Comparison of ENCODE assay signal across 1 cellular context in the genomic region with DNA sequence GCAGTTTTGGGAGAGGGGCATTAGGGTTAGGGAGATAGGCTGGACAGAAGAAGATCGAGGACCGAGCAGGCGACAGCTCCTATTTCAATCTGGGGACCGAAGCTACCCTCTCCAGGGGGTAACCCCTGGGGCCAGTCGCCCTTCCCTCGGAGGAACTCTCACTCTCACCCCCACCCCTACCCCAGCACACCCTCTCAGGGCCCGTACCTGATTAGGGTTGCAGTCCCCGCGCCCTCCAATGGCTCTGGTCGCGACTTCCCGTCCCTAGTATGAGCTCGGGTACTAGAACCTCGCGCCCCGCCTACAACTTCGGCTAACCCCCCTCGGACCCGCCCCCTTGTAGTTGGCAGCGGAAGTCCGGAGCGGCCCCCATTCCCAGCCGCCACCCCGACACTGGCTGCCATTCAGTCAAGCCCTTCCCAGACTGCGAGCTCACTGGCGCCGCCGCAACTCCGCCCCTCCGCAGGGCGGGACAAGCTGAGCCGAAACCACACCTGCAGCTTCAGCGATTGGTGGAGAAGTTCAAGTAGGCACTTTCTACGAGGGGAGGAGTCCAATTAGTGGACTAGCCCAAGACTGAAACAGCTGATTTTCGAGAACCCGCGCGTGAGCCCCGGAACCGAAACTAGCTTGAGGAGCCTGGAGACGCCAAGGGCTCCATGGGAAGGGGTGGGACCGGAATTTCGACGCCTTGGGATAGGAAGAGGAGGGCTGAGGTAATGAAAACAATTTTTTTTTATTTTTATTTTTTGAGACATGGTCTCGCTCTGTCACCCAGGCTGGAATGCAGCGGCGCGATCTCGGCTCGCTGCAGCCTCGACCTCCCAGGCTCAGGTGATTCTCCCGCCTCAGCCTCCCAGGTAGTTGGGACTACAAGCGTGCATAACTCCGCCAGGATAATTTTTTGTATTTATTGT.
TF ChIP-seq lines count a peak whose summit lies in the region.

STAT2 (minus strand) TSS at position 257 of the 917 bp plus-strand sequence. CDS start 3,536 bp downstream, outside the sequence.

TF ChIP-seq in HEK293, 187 proteins besides CTCF, POLR2A, EP300 and RAD21 (continued from another document and continues in another):
- peak; percentile 62 for TF ChIP-seq REST (tag by site-specific recombination; IDR thresholded peaks at IDR 0.05)
- 0 out of 2 replicates have a peak, but pooled peaks have one; percentile 34 for TF ChIP-seq ZNF843 (tag by site-specific recombination; IDR thresholded peaks at IDR 0.05)
- no peak for TF ChIP-seq ZIC2 (tag by site-specific recombination; IDR thresholded peaks at IDR 0.05)
- peak; percentile 85 for TF ChIP-seq ZNF76 (tag by site-specific recombination; IDR thresholded peaks at IDR 0.05; ENCODE audit: borderline replicate concordance, low read depth)
- peak; percentile 89 for TF ChIP-seq ZEB2 (tag by site-specific recombination; IDR thresholded peaks at IDR 0.05)
- no peak for TF ChIP-seq ZNF416 (tag by site-specific recombination; IDR thresholded peaks at IDR 0.05)
- TF ChIP-seq PRDM1 (tag by site-specific recombination; IDR thresholded peaks at IDR 0.05): no peak
- peak; percentile 73 for TF ChIP-seq ZNF366 (tag by site-specific recombination; conservative IDR thresholded peaks at IDR 0.05)
- no peak for TF ChIP-seq ZNF626 (tag by site-specific recombination; IDR thresholded peaks at IDR 0.05)
- peak; percentile 56; the same call in 1 of the 2 replicates for TF ChIP-seq ZFP69B (tag by site-specific recombination; IDR thresholded peaks at IDR 0.05)
- TF ChIP-seq ZNF639 (tag by site-specific recombination; IDR thresholded peaks at IDR 0.05): 0 out of 2 replicates have a peak, but pooled peaks have one; percentile 35
- TF ChIP-seq PATZ1 (tag by site-specific recombination; IDR thresholded peaks at IDR 0.05): peak; percentile 98
- TF ChIP-seq, protein P1, sequence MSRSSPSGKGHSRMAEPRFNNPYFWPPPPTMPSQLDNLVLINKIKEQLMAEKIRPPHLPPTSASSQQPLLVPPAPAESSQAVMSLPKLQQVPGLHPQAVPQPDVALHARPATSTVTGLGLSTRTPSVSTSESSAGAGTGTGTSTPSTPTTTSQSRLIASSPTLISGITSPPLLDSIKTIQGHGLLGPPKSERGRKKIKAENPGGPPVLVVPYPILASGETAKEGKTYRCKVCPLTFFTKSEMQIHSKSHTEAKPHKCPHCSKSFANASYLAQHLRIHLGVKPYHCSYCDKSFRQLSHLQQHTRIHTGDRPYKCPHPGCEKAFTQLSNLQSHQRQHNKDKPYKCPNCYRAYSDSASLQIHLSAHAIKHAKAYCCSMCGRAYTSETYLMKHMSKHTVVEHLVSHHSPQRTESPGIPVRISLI (tag by site-specific recombination; IDR thresholded peaks at IDR 0.05): peak; percentile 99
- TF ChIP-seq, protein P2, sequence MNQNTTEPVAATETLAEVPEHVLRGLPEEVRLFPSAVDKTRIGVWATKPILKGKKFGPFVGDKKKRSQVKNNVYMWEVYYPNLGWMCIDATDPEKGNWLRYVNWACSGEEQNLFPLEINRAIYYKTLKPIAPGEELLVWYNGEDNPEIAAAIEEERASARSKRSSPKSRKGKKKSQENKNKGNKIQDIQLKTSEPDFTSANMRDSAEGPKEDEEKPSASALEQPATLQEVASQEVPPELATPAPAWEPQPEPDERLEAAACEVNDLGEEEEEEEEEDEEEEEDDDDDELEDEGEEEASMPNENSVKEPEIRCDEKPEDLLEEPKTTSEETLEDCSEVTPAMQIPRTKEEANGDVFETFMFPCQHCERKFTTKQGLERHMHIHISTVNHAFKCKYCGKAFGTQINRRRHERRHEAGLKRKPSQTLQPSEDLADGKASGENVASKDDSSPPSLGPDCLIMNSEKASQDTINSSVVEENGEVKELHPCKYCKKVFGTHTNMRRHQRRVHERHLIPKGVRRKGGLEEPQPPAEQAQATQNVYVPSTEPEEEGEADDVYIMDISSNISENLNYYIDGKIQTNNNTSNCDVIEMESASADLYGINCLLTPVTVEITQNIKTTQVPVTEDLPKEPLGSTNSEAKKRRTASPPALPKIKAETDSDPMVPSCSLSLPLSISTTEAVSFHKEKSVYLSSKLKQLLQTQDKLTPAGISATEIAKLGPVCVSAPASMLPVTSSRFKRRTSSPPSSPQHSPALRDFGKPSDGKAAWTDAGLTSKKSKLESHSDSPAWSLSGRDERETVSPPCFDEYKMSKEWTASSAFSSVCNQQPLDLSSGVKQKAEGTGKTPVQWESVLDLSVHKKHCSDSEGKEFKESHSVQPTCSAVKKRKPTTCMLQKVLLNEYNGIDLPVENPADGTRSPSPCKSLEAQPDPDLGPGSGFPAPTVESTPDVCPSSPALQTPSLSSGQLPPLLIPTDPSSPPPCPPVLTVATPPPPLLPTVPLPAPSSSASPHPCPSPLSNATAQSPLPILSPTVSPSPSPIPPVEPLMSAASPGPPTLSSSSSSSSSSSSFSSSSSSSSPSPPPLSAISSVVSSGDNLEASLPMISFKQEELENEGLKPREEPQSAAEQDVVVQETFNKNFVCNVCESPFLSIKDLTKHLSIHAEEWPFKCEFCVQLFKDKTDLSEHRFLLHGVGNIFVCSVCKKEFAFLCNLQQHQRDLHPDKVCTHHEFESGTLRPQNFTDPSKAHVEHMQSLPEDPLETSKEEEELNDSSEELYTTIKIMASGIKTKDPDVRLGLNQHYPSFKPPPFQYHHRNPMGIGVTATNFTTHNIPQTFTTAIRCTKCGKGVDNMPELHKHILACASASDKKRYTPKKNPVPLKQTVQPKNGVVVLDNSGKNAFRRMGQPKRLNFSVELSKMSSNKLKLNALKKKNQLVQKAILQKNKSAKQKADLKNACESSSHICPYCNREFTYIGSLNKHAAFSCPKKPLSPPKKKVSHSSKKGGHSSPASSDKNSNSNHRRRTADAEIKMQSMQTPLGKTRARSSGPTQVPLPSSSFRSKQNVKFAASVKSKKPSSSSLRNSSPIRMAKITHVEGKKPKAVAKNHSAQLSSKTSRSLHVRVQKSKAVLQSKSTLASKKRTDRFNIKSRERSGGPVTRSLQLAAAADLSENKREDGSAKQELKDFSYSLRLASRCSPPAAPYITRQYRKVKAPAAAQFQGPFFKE (tag by site-specific recombination; IDR thresholded peaks at IDR 0.05; ENCODE audit: borderline replicate concordance): no peak
- TF ChIP-seq ZNF837 (tag by site-specific recombination; IDR thresholded peaks at IDR 0.05): no peak
- TF ChIP-seq, protein P3, sequence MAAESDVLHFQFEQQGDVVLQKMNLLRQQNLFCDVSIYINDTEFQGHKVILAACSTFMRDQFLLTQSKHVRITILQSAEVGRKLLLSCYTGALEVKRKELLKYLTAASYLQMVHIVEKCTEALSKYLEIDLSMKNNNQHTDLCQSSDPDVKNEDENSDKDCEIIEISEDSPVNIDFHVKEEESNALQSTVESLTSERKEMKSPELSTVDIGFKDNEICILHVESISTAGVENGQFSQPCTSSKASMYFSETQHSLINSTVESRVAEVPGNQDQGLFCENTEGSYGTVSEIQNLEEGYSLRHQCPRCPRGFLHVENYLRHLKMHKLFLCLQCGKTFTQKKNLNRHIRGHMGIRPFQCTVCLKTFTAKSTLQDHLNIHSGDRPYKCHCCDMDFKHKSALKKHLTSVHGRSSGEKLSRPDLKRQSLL (tag by site-specific recombination; IDR thresholded peaks at IDR 0.05): peak; percentile 96
- no peak for TF ChIP-seq ZNF354C (tag by site-specific recombination; IDR thresholded peaks at IDR 0.05; ENCODE audit: borderline replicate concordance, low read depth)
- TF ChIP-seq KLF8 (tag by site-specific recombination; IDR thresholded peaks at IDR 0.05): peak; percentile 91
- TF ChIP-seq ZSCAN30 (tag by site-specific recombination; IDR thresholded peaks at IDR 0.05): peak; percentile 60; the same call in 1 of the 2 replicates
- TF ChIP-seq ZBTB8A (tag by site-specific recombination; IDR thresholded peaks at IDR 0.05): peak; percentile 80
- peak; percentile 100 for TF ChIP-seq ZNF341 (tag by site-specific recombination; IDR thresholded peaks at IDR 0.05; ENCODE audit: low read depth)
- no peak for TF ChIP-seq ZNF169 (tag by site-specific recombination; IDR thresholded peaks at IDR 0.05)
- peak; percentile 94 for TF ChIP-seq HIC1 (tag by site-specific recombination; IDR thresholded peaks at IDR 0.05)
- TF ChIP-seq ZNF654 (tag by site-specific recombination; IDR thresholded peaks at IDR 0.05; ENCODE audit: low read depth): peak; percentile 1; the same call in 1 of the 2 replicates
- TF ChIP-seq YY1 (tag by site-specific recombination; IDR thresholded peaks at IDR 0.05): peak; percentile 40; the same call in 1 of the 2 replicates
- no peak for TF ChIP-seq ZNF292 (tag by site-specific recombination; IDR thresholded peaks at IDR 0.05; ENCODE audit: borderline replicate concordance, low read depth)
- TF ChIP-seq ZNF10 (tag by site-specific recombination; IDR thresholded peaks at IDR 0.05): peak; percentile 100
- no peak for TF ChIP-seq GLI2 (tag by site-specific recombination; IDR thresholded peaks at IDR 0.05; ENCODE audit: borderline replicate concordance, low read depth)
- peak; percentile 99 for TF ChIP-seq GLIS2 (tag by site-specific recombination; IDR thresholded peaks at IDR 0.05)
- peak; percentile 46 for TF ChIP-seq SP7 (tag by site-specific recombination; IDR thresholded peaks at IDR 0.05)
- TF ChIP-seq ZNF335 (tag by site-specific recombination; conservative IDR thresholded peaks at IDR 0.05): peak; percentile 68
- TF ChIP-seq ZNF677 (tag by site-specific recombination; IDR thresholded peaks at IDR 0.05): no peak
- no peak for TF ChIP-seq YY2 (tag by site-specific recombination; IDR thresholded peaks at IDR 0.05)
- peak; percentile 70 for TF ChIP-seq ZBTB26 (tag by site-specific recombination; optimal IDR thresholded peaks at IDR 0.05)
- no peak for TF ChIP-seq ZNF140 (tag by site-specific recombination; IDR thresholded peaks at IDR 0.05)
- no peak for TF ChIP-seq KLF7 (tag by site-specific recombination; IDR thresholded peaks at IDR 0.05; ENCODE audit: borderline replicate concordance)
